In genomic region chr18:80200171-80200931, GRCh38 we compare ENCODE assay signal across 9 cellular contexts. TPM values are rescaled to one million over a fixed set of nuclear protein-coding genes. Genes with fewer than 3 reads are reported as not detected.
DNase-seq lines count a peak whose midpoint lies in the region; ATAC-seq, FAIRE-seq and TF ChIP-seq lines count a peak whose summit lies in the region.
"Had no signal": no experiment of that assay in that cellular context is flagged by ENCODE, and none has a peak within 500 bp of the region (broad histone marks: within the 10 kb centered on the region; RNA-seq: fewer than 3 reads in every experiment).

No MANE protein-coding gene starts in this region.

- no peak overlapping the region for H2AFZ ChIP-seq in GM12878 (ENCODE audit: control insufficient read depth, low read depth, low read length)

- 53% methylated on average over 17 of the region's 17 CpGs for WGBS in GM12878 (ENCODE audit: insufficient coverage, insufficient replicate concordance, low lambda C conversion rate, missing lambda C conversion rate)
- WGBS in tibial nerve, 2 donors: 61 to 62% methylated on average over 15 to 17 of the region's 17 CpGs

- DNase-seq in C1 segment of cervical spinal cord (lab: John Stamatoyannopoulos, UW): peak in 11 of 14 donors; percentile 22 to 70 (median 47)
- peak; percentile 41 for DNase-seq in HT1080 (ENCODE audit: low read depth)
- DNase-seq in GM12878 (ENCODE audit: low read depth, low spot score): no peak
- peak; percentile 75 for DNase-seq in midbrain (lab: John Stamatoyannopoulos, UW)
- no peak for DNase-seq in tibial nerve (ENCODE audit: low spot score in 2 of 2)
- DNase-seq in activated T-helper 1 cell treated with anti-CD3 and anti-CD28 coated beads, Interleukin-12 subunit alpha, Interleukin-12 subunit beta, Interleukin-2, Interleukin-4 antibody, amounts not matched to agents 30 ng/mL and 10 ng/mL and 1 ng/mL, durations not matched to agents 14 hours and 24 hours and 36 hours (ENCODE audit: low spot score): no peak
- no peak for DNase-seq in NCI-H1436 treated with DMSO at 0.1 percent for 48 hours (lab: John Stamatoyannopoulos, UW)
- no peak for DNase-seq in kidney glomerular epithelial cell (lab: John Stamatoyannopoulos, UW)
- DNase-seq: NCI-H1105 had no signal

- no peak overlapping the region for H3K27ac ChIP-seq in GM12878 (ENCODE audit: control insufficient read depth, insufficient read depth)
- H3K27ac ChIP-seq in tibial nerve: peak overlapping the region in 1 of 4 donors; percentile 4

- peak; percentile 63 for TF ChIP-seq RAD21 in GM12878 (IDR thresholded peaks at IDR 0.05; ENCODE audit: insufficient read depth, low read depth, low read length)

- in situ Hi-C loops in GM12878 (cut with MboI): no loop called here

- H3K9me3 ChIP-seq in GM12878 (replicated peaks; ENCODE audit: control insufficient read depth, insufficient read depth, low read length) (no peaks in the 10 kb centered on the region; the same call in 2 of the 3 replicates), tibial nerve (no peaks in the 10 kb centered on the region)

- RAD21 ChIA-PET in GM12878 (lab: Charles Lee; ENCODE audit: unreplicated experiment): interaction anchor here (0.7 to 1.9 kb wide), 7 partner anchors 9 to 56 kb away, joined by 3 to 8 read pairs (median 4); partner anchors contain the start of gene PARD6G

- no peak for FAIRE-seq in GM12878 (lab: Jason Lieb, UNC)

- H3K4me3 ChIP-seq in GM12878: no peak overlapping the region
- H3K4me3 ChIP-seq in tibial nerve: no peak overlapping the region

- SMC1A ChIA-PET in GM12878 (lab: Charles Lee; ENCODE audit: uncharacterized antibody, unreplicated experiment): interaction anchor here (0.8 to 2.2 kb wide), 5 partner anchors 10 to 56 kb away, joined by 3 to 8 read pairs (median 6); no protein-coding TSS in a partner anchor

- peaks cover 23% of the 10 kb centered on the region for H3K27me3 Mint-ChIP-seq in activated T-helper 1 cell treated with anti-CD3 and anti-CD28 coated beads, Interleukin-12 subunit alpha, Interleukin-12 subunit beta, Interleukin-2, Interleukin-4 antibody, amounts not matched to agents 30 ng/mL and 10 ng/mL and 1 ng/mL, durations not matched to agents 14 hours and 24 hours and 36 hours (ENCODE audit: insufficient read depth)

- no peaks in the 10 kb centered on the region for H3K36me3 Mint-ChIP-seq in activated T-helper 1 cell treated with anti-CD3 and anti-CD28 coated beads, Interleukin-12 subunit alpha, Interleukin-12 subunit beta, Interleukin-2, Interleukin-4 antibody, amounts not matched to agents 30 ng/mL and 10 ng/mL and 1 ng/mL, durations not matched to agents 14 hours and 24 hours and 36 hours (ENCODE audit: low read depth)

- POLR2A ChIA-PET in GM12878 (lab: Charles Lee): interaction anchor here (1.4 kb wide), 1 partner anchor 10 kb away, joined by 5 read pairs; no protein-coding TSS in a partner anchor

- TF ChIP-seq POLR2A in GM12878 (IDR thresholded peaks at IDR 0.05; ENCODE audit: low read depth, low read length) (no peak), tibial nerve (IDR thresholded peaks at IDR 0.05) (no peak)

- peak in 1 of 3 experiments; percentile 41; a peak in 1 of 6 replicates for TF ChIP-seq CTCF in GM12878 (IDR thresholded peaks at IDR 0.05 in 2 of 3, conservative IDR thresholded peaks at IDR 0.05 in 1 of 3; ENCODE audit: control insufficient read depth in 2 of 3, extremely low read depth in 1 of 3, insufficient read depth in 1 of 3, low read depth in 3 of 3, low read length in 3 of 3)
- peak in 1 of 5 experiments; percentile 16 for TF ChIP-seq CTCF in tibial nerve (IDR thresholded peaks at IDR 0.05)

- no peak overlapping the region for H3K4me2 ChIP-seq in GM12878 (ENCODE audit: control insufficient read depth, insufficient read depth)

- ATAC-seq in GM12878: no peak

- intact Hi-C loops in GM12878 (cut with micrococcal nuclease; ENCODE audit: unreplicated experiment): no loop called here
- intact Hi-C loops in activated T-helper 1 cell treated with anti-CD3 and anti-CD28 coated beads, Interleukin-12 subunit alpha, Interleukin-12 subunit beta, Interleukin-2, Interleukin-4 antibody, amounts not matched to agents 30 ng/mL and 10 ng/mL and 1 ng/mL, durations not matched to agents 14 hours and 24 hours and 36 hours (cut with micrococcal nuclease): no loop called here

- no peaks in the 10 kb centered on the region for H4K20me1 ChIP-seq in GM12878 (ENCODE audit: control insufficient read depth, insufficient read depth)

- TF ChIP-seq EP300 in GM12878 (IDR thresholded peaks at IDR 0.05; ENCODE audit: borderline replicate concordance in 1 of 2, control insufficient read depth in 1 of 2, low read depth in 2 of 2, low read length in 2 of 2) (no peak), tibial nerve (IDR thresholded peaks at IDR 0.05) (no peak)

- H3K36me3 ChIP-seq in GM12878 (ENCODE audit: control insufficient read depth in 2 of 2, insufficient read depth in 2 of 2, low read length in 1 of 2) (no peaks in the 10 kb centered on the region), tibial nerve (peaks cover 0 to 7% (median 0%) of the 10 kb centered on the region in 3 donors)

- H3K79me2 ChIP-seq in GM12878 (ENCODE audit: control insufficient read depth, insufficient read depth, low read length): no peaks in the 10 kb centered on the region

- no peak overlapping the region for H3K27ac Mint-ChIP-seq in activated T-helper 1 cell treated with anti-CD3 and anti-CD28 coated beads, Interleukin-12 subunit alpha, Interleukin-12 subunit beta, Interleukin-2, Interleukin-4 antibody, amounts not matched to agents 30 ng/mL and 10 ng/mL and 1 ng/mL, durations not matched to agents 14 hours and 24 hours and 36 hours

- H3K9me3 Mint-ChIP-seq in activated T-helper 1 cell treated with anti-CD3 and anti-CD28 coated beads, Interleukin-12 subunit alpha, Interleukin-12 subunit beta, Interleukin-2, Interleukin-4 antibody, amounts not matched to agents 30 ng/mL and 10 ng/mL and 1 ng/mL, durations not matched to agents 14 hours and 24 hours and 36 hours: no peaks in the 10 kb centered on the region

- peaks cover 27% of the 10 kb centered on the region for H3K4me1 ChIP-seq in GM12878 (ENCODE audit: control insufficient read depth, insufficient read depth, low read length)
- peaks cover 0 to 21% (median 0%) of the 10 kb centered on the region in 4 donors for H3K4me1 ChIP-seq in tibial nerve

- H3K4me1 Mint-ChIP-seq in activated T-helper 1 cell treated with anti-CD3 and anti-CD28 coated beads, Interleukin-12 subunit alpha, Interleukin-12 subunit beta, Interleukin-2, Interleukin-4 antibody, amounts not matched to agents 30 ng/mL and 10 ng/mL and 1 ng/mL, durations not matched to agents 14 hours and 24 hours and 36 hours (ENCODE audit: low read depth): peaks cover 8% of the 10 kb centered on the region

- H3K9ac ChIP-seq in GM12878 (ENCODE audit: control insufficient read depth, insufficient read depth, low read length): no peak overlapping the region

- H3K27me3 ChIP-seq in GM12878 (replicated peaks in 1 of 2; ENCODE audit: control insufficient read depth in 2 of 2, insufficient read depth in 2 of 2, low read length in 1 of 2) (no peaks in the 10 kb centered on the region), tibial nerve (no peaks in the 10 kb centered on the region)

- CTCF ChIA-PET in GM12878 (lab: Yijun Ruan, JAX): interaction anchor here (0.8 to 4.7 kb wide), 10 partner anchors 9 to 58 kb away, joined by 3 to 22 read pairs (median 6); partner anchors contain the start of gene PARD6G

- BruUV-seq in GM12878 (replicated peaks; lab: Mats Ljungman, UMichigan): no TSS peak

- no peak overlapping the region for H3K4me3 Mint-ChIP-seq in activated T-helper 1 cell treated with anti-CD3 and anti-CD28 coated beads, Interleukin-12 subunit alpha, Interleukin-12 subunit beta, Interleukin-2, Interleukin-4 antibody, amounts not matched to agents 30 ng/mL and 10 ng/mL and 1 ng/mL, durations not matched to agents 14 hours and 24 hours and 36 hours

TF ChIP-seq in GM12878, 131 proteins besides CTCF, POLR2A, EP300 and RAD21 (continues in another document):
- TF ChIP-seq RFX5 (IDR thresholded peaks at IDR 0.05; ENCODE audit: low read depth, low read length) (no peak), RELB (IDR thresholded peaks at IDR 0.05; ENCODE audit: low read depth) (no peak)

RNA-seq across cellular contexts. Expression of gene PARD6G, which starts 47.0 kb away (rescaled TPM):
- total RNA-seq in HT1080 (2014; rRNA removed; shearing (Covaris generic)): 3.3 and 3.9 TPM in 2 replicates
- 2.6 and 3.7 TPM in 2 replicates for polyA plus RNA-seq in HT1080 (2015; cell fraction: cytosol; rRNA removed)
- 1.0 and 1.4 TPM in 2 replicates for polyA plus RNA-seq in HT1080 (2015; cell fraction: nucleus; rRNA removed)
- total RNA-seq in GM12878 (2013; cell fraction: nucleolus; rRNA removed): 0.12 and 0.17 TPM in 2 replicates
- total RNA-seq in GM12878 (2014; rRNA removed) (0.62 and 0.65 TPM in 2 replicates), GM12878 (2014; rRNA removed; fragmentation: Illumina TruSeq; extraction: Trizol) (0.40 and 0.55 TPM in 2 replicates), GM12878 (2021) (1.4 and 2.0 TPM in 2 replicates), tibial nerve (10 to 100 TPM; 10.2 to 10.7 (median 10.4) TPM)
- 0.12 TPM for polyA plus RNA-seq in GM12878 (2011; ENCODE audit: low read depth)
- polyA plus RNA-seq in GM12878 (2011; rRNA removed) (1.9 and 2.2 TPM in 2 replicates), GM12878 (2014; fragmentation: Illumina TruSeq; extraction: Trizol) (0.41 and 0.59 TPM in 2 replicates), GM12878 (2014; fragmentation: Nextera tagmentation; extraction: Ambion mirVana) (under 1 TPM; 0.45 to 0.57 TPM), GM12878 (2014; rRNA removed) (1.2 and 1.4 TPM in 2 replicates), GM12878 (2016; fragmentation: Nextera tagmentation; extraction: Ambion mirVana) (1 to 10 TPM in 1 of 2 experiments, under 1 TPM in 1; 0.20 to 1.3 TPM)
- 2.4 and 2.5 TPM in 2 replicates for polyA plus RNA-seq in GM12878 (2011; cell fraction: cytosol; rRNA removed)
- 1.2 and 1.7 TPM in 2 replicates for polyA plus RNA-seq in GM12878 (2011; cell fraction: nucleus; rRNA removed)
- polyA plus RNA-seq in GM12878 (2012): 0.35 and 0.39 TPM in 2 replicates
- 2.7 and 3.1 TPM in 2 replicates for polyA minus RNA-seq in GM12878 (2011; rRNA and poly(A)+ RNA removed)
- 2.1 and 5.1 TPM in 2 replicates for polyA minus RNA-seq in GM12878 (2011; cell fraction: cytosol; rRNA and poly(A)+ RNA removed)
- polyA minus RNA-seq in GM12878 (2011; cell fraction: nucleus; rRNA and poly(A)+ RNA removed): 0.57 and 0.60 TPM in 2 replicates
- total RNA-seq in activated T-helper 1 cell treated with anti-CD3 and anti-CD28 coated beads, Interleukin-12 subunit alpha, Interleukin-12 subunit beta, Interleukin-2, Interleukin-4 antibody, amounts not matched to agents 30 ng/mL and 10 ng/mL and 1 ng/mL, durations not matched to agents 14 hours and 24 hours and 36 hours: 0.10 and 0.15 TPM in 2 replicates

Comparison
In these comparisons a context has a peak if more than half of its experiments do, and no peak if none do; other contexts are left out.
1. DNase-seq: peak in C1 segment of cervical spinal cord (11 of 14), HT1080 (single experiment) and midbrain (single experiment); none in GM12878 (single experiment), tibial nerve (0 of 2), activated T-helper 1 cell treated with anti-CD3 and anti-CD28 coated beads, Interleukin-12 subunit alpha, Interleukin-12 subunit beta, Interleukin-2, Interleukin-4 antibody, amounts not matched to agents 30 ng/mL and 10 ng/mL and 1 ng/mL, durations not matched to agents 14 hours and 24 hours and 36 hours (single experiment), NCI-H1436 treated with DMSO at 0.1 percent for 48 hours (single experiment) and kidney glomerular epithelial cell (single experiment).